1 cellular context compared by ENCODE assay signal in the genomic region with DNA sequence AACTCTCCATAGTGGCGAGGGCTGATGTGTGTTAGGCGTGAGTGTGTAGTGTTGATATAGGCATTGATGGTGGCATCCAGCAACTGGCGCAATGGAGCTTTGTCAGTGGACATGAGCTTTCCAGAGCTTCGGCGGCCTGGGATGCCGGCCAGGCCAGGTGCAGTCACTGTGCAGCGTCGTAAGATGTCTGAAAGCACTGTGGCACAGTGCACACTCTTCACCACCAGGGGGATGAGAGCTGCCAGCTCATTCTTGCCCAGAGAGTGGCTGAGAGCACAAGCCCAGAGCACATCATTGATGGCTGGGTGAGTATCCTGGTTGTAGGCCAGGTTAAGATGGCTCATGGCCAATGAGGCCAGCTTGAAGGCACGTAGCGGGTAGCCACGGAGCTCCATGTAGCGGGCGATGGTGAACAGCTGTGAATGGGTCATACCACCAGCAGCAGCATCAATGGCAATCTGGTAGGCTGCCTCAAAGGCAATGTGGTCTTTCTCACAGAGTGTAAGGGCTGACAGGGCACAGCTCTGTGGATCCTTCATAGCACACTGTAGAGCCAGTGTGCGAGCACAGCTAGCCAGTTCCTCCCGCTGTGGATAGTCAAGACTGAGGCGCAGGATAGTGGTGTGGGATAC.
A peak's percentile ranks its signal among the peaks of the same experiment; 100 is the strongest.
TF ChIP-seq lines count a peak whose summit lies in the region.

No MANE protein-coding gene starts in this region.

TF ChIP-seq in K562, 482 proteins besides CTCF, POLR2A, EP300 and RAD21 (continued from another document and continues in another):
- TF ChIP-seq, protein P1, sequence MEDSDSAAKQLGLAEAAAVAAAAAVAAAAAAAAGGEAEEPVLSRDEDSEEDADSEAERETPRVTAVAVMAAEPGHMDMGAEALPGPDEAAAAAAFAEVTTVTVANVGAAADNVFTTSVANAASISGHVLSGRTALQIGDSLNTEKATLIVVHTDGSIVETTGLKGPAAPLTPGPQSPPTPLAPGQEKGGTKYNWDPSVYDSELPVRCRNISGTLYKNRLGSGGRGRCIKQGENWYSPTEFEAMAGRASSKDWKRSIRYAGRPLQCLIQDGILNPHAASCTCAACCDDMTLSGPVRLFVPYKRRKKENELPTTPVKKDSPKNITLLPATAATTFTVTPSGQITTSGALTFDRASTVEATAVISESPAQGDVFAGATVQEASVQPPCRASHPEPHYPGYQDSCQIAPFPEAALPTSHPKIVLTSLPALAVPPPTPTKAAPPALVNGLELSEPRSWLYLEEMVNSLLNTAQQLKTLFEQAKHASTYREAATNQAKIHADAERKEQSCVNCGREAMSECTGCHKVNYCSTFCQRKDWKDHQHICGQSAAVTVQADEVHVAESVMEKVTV (CRISPR knock-in tag; IDR thresholded peaks at IDR 0.05): peak; percentile 37; the same call in 1 of the 2 replicates
- TF ChIP-seq CBX8 (IDR thresholded peaks at IDR 0.05; ENCODE audit: borderline replicate concordance, extremely low read depth, low read depth, low read length, poor library complexity, severe bottlenecking) (no peak), NCOA4 (IDR thresholded peaks at IDR 0.05; ENCODE audit: partially characterized antibody) (no peak), ELF1 (tag; IDR thresholded peaks at IDR 0.05) (no peak), BACH1 (tag; IDR thresholded peaks at IDR 0.05) (no peak), JUND (IDR thresholded peaks at IDR 0.05; ENCODE audit: borderline replicate concordance, low read depth, low read length) (peak; percentile 46; the same call in 1 of the 2 replicates), JUND (tag; IDR thresholded peaks at IDR 0.05; ENCODE audit: borderline replicate concordance, low read depth, low read length) (0 out of 3 replicates have a peak, but pooled peaks have one; percentile 17), BHLHE40 (IDR thresholded peaks at IDR 0.05; ENCODE audit: low read length) (no peak), RCOR1 (IDR thresholded peaks at IDR 0.05; ENCODE audit: borderline replicate concordance in 1 of 2, low read depth in 2 of 2, low read length in 2 of 2) (peak; percentile 4 to 62; a peak in 1 of 4 replicates), NR4A1 (CRISPR knock-in tag; IDR thresholded peaks at IDR 0.05) (no peak), NR4A1 (tag; IDR thresholded peaks at IDR 0.05) (no peak), OTX1 (CRISPR knock-in tag; IDR thresholded peaks at IDR 0.05) (no peak), CTBP1 (IDR thresholded peaks at IDR 0.05; ENCODE audit: borderline replicate concordance) (peak; percentile 59; the same call in 1 of the 2 replicates), BDP1 (IDR thresholded peaks at IDR 0.05; ENCODE audit: insufficient read depth, insufficient read length) (no peak), NFE2 (IDR thresholded peaks at IDR 0.05; ENCODE audit: low read depth) (peak; percentile 50; the same call in 1 of the 2 replicates), ZNF507 (tag; conservative IDR thresholded peaks at IDR 0.05) (no peak), NR2C2 (CRISPR knock-in tag; IDR thresholded peaks at IDR 0.05) (0 out of 2 replicates have a peak, but pooled peaks have one; percentile 9), NR2C2 (tag; IDR thresholded peaks at IDR 0.05) (no peak), SMARCB1 (IDR thresholded peaks at IDR 0.05; ENCODE audit: insufficient read length, low read depth) (no peak), KAT8 (IDR thresholded peaks at IDR 0.05; ENCODE audit: low read depth) (no peak), GABPB2 (CRISPR knock-in tag; conservative IDR thresholded peaks at IDR 0.05) (no peak), RB1 (IDR thresholded peaks at IDR 0.05; ENCODE audit: low read depth) (0 out of 2 replicates have a peak, but pooled peaks have one; percentile 19), TGIF2 (CRISPR knock-in tag; IDR thresholded peaks at IDR 0.05) (no peak), ZKSCAN8 (CRISPR knock-in tag; IDR thresholded peaks at IDR 0.05) (no peak), CSDE1 (IDR thresholded peaks at IDR 0.05) (no peak), HNRNPK (IDR thresholded peaks at IDR 0.05; ENCODE audit: low read depth, low read length, poor library complexity, severe bottlenecking) (no peak), SMC3 (conservative IDR thresholded peaks at IDR 0.05; ENCODE audit: insufficient read depth, low read depth, low read length) (peak; percentile 90), ZNF174 (CRISPR knock-in tag; IDR thresholded peaks at IDR 0.05) (no peak), ZKSCAN1 (IDR thresholded peaks at IDR 0.05; ENCODE audit: low read depth, low read length) (0 out of 2 replicates have a peak, but pooled peaks have one; percentile 23), GATA2 (CRISPR knock-in tag; IDR thresholded peaks at IDR 0.05) (no peak), ETS2 (tag; IDR thresholded peaks at IDR 0.05; ENCODE audit: borderline replicate concordance, poor library complexity, severe bottlenecking) (no peak), XRCC5 (IDR thresholded peaks at IDR 0.05; ENCODE audit: low read depth, low read length) (no peak), FOSL1 (tag; conservative IDR thresholded peaks at IDR 0.05) (no peak), ATF1 (CRISPR knock-in tag; IDR thresholded peaks at IDR 0.05) (no peak), ATF1 (tag; IDR thresholded peaks at IDR 0.05) (0 out of 2 replicates have a peak, but pooled peaks have one; percentile 18), CREM (IDR thresholded peaks at IDR 0.05; ENCODE audit: low read depth) (peak; percentile 59), PPARD (CRISPR knock-in tag; IDR thresholded peaks at IDR 0.05) (no peak), NFRKB (IDR thresholded peaks at IDR 0.05; ENCODE audit: low read depth) (no peak), SOX6 (IDR thresholded peaks at IDR 0.05) (no peak), PTTG1 (tag; IDR thresholded peaks at IDR 0.05; ENCODE audit: low read depth) (no peak), ZNF584 (CRISPR knock-in tag; IDR thresholded peaks at IDR 0.05; ENCODE audit: low read depth) (no peak)
- TF ChIP-seq, protein P2, sequence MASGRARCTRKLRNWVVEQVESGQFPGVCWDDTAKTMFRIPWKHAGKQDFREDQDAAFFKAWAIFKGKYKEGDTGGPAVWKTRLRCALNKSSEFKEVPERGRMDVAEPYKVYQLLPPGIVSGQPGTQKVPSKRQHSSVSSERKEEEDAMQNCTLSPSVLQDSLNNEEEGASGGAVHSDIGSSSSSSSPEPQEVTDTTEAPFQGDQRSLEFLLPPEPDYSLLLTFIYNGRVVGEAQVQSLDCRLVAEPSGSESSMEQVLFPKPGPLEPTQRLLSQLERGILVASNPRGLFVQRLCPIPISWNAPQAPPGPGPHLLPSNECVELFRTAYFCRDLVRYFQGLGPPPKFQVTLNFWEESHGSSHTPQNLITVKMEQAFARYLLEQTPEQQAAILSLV (tag; IDR thresholded peaks at IDR 0.05): no peak
- TF ChIP-seq, protein P3, sequence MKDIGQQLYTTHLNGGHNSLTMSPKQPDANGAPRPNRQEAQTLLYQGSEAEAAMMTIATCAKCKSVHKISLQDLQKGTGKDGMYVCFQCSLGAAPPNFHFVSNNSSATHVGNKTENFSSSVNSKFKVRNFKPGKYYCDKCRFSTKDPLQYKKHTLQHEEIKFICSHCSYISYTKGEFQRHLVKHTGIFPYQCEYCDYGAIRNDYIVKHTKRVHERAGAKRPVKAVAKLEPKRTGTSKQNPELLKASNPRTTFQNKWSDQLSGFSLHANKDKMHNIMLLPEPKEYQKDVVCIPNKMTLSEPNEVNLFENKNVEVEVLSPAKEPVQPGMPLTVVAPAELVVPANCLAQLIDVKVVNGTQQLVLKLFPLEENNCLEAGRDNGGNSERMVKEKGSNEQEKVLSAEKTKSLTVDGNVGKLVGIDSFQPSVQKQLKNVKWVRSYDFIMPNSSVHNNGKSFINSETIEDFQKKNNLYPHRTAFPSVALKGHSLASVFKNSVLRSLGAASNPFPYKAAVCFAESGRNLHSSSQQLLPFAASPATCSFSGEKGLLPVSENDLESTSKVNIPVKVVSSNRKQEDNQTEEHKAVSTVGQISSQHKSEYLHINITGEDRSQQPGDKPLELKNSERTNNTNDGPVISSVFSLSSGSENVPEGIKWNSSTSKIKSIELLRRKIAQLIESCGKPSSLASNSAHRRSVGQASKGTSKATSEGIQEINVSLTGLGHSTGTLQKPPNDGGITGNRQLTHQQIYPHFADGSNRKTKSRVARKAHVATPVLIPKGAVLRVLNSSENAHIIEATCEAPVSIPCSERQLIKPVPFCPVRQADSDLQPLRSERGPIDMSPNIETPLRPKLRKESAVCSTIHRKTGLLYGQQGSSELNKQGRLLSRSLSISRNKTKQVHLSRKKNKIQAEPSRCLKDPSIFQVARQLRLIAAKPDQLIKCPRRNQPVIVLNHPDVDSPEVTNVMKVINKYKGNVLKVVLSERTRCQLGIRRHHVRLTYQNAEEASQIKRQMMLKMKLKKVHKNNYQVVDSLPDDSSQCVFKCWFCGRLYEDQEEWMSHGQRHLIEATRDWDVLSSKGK (CRISPR knock-in tag; IDR thresholded peaks at IDR 0.05): no peak
- TF ChIP-seq, protein P4, sequence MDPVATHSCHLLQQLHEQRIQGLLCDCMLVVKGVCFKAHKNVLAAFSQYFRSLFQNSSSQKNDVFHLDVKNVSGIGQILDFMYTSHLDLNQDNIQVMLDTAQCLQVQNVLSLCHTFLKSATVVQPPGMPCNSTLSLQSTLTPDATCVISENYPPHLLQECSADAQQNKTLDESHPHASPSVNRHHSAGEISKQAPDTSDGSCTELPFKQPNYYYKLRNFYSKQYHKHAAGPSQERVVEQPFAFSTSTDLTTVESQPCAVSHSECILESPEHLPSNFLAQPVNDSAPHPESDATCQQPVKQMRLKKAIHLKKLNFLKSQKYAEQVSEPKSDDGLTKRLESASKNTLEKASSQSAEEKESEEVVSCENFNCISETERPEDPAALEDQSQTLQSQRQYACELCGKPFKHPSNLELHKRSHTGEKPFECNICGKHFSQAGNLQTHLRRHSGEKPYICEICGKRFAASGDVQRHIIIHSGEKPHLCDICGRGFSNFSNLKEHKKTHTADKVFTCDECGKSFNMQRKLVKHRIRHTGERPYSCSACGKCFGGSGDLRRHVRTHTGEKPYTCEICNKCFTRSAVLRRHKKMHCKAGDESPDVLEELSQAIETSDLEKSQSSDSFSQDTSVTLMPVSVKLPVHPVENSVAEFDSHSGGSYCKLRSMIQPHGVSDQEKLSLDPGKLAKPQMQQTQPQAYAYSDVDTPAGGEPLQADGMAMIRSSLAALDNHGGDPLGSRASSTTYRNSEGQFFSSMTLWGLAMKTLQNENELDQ (CRISPR knock-in tag; IDR thresholded peaks at IDR 0.05; ENCODE audit: borderline replicate concordance): no peak
- TF ChIP-seq, protein P5, sequence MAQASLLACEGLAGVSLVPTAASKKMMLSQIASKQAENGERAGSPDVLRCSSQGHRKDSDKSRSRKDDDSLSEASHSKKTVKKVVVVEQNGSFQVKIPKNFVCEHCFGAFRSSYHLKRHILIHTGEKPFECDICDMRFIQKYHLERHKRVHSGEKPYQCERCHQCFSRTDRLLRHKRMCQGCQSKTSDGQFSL (CRISPR knock-in tag; IDR thresholded peaks at IDR 0.05): 0 out of 2 replicates have a peak, but pooled peaks have one; percentile 10
- TF ChIP-seq, protein P5 (tag; IDR thresholded peaks at IDR 0.05): no peak
- TF ChIP-seq, protein P6, sequence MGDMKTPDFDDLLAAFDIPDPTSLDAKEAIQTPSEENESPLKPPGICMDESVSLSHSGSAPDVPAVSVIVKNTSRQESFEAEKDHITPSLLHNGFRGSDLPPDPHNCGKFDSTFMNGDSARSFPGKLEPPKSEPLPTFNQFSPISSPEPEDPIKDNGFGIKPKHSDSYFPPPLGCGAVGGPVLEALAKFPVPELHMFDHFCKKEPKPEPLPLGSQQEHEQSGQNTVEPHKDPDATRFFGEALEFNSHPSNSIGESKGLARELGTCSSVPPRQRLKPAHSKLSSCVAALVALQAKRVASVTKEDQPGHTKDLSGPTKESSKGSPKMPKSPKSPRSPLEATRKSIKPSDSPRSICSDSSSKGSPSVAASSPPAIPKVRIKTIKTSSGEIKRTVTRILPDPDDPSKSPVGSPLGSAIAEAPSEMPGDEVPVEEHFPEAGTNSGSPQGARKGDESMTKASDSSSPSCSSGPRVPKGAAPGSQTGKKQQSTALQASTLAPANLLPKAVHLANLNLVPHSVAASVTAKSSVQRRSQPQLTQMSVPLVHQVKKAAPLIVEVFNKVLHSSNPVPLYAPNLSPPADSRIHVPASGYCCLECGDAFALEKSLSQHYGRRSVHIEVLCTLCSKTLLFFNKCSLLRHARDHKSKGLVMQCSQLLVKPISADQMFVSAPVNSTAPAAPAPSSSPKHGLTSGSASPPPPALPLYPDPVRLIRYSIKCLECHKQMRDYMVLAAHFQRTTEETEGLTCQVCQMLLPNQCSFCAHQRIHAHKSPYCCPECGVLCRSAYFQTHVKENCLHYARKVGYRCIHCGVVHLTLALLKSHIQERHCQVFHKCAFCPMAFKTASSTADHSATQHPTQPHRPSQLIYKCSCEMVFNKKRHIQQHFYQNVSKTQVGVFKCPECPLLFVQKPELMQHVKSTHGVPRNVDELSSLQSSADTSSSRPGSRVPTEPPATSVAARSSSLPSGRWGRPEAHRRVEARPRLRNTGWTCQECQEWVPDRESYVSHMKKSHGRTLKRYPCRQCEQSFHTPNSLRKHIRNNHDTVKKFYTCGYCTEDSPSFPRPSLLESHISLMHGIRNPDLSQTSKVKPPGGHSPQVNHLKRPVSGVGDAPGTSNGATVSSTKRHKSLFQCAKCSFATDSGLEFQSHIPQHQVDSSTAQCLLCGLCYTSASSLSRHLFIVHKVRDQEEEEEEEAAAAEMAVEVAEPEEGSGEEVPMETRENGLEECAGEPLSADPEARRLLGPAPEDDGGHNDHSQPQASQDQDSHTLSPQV (IDR thresholded peaks at IDR 0.05): no peak
- TF ChIP-seq, protein P7, sequence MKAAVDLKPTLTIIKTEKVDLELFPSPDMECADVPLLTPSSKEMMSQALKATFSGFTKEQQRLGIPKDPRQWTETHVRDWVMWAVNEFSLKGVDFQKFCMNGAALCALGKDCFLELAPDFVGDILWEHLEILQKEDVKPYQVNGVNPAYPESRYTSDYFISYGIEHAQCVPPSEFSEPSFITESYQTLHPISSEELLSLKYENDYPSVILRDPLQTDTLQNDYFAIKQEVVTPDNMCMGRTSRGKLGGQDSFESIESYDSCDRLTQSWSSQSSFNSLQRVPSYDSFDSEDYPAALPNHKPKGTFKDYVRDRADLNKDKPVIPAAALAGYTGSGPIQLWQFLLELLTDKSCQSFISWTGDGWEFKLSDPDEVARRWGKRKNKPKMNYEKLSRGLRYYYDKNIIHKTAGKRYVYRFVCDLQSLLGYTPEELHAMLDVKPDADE (conservative IDR thresholded peaks at IDR 0.05; ENCODE audit: control insufficient read depth, low read depth, low read length): no peak
- TF ChIP-seq, protein P8, sequence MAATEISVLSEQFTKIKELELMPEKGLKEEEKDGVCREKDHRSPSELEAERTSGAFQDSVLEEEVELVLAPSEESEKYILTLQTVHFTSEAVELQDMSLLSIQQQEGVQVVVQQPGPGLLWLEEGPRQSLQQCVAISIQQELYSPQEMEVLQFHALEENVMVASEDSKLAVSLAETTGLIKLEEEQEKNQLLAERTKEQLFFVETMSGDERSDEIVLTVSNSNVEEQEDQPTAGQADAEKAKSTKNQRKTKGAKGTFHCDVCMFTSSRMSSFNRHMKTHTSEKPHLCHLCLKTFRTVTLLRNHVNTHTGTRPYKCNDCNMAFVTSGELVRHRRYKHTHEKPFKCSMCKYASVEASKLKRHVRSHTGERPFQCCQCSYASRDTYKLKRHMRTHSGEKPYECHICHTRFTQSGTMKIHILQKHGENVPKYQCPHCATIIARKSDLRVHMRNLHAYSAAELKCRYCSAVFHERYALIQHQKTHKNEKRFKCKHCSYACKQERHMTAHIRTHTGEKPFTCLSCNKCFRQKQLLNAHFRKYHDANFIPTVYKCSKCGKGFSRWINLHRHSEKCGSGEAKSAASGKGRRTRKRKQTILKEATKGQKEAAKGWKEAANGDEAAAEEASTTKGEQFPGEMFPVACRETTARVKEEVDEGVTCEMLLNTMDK (IDR thresholded peaks at IDR 0.05; ENCODE audit: borderline replicate concordance, insufficient read depth, low read depth, low read length, poor library complexity, severe bottlenecking): peak; percentile 58
